In the genomic region with DNA sequence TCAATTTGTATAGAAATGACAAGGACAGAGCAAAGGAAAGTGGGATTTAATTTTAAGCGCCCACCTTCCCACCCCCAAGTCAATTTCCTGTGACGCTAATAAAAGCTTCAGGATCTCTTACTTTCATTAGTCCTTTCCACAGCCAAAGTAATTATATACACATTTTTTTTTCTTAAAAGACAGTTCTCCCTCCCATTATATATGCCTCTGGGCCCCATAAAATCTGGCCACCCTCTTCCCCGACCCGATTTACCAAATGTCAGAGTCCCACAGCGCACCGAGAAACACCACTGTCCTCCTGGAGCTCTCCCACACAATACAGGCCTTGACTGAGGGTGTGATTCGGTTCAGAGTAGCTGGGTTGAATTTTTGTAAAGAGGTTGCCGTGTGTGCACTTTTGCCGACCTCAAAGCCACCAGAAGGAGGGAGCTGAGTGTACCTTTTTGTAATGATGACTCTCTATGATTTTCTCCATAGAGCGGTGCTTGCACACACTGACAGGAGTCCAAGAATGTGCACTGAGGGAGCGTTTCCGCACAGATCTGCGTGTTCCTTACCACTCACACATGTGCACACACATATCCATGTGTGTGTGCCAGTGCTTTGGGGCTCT, we compare ENCODE assay signal across 29 cellular contexts. TPM values are rescaled to one million over a fixed set of nuclear protein-coding genes. Genes with fewer than 3 reads are reported as not detected.
DNase-seq lines count a peak whose midpoint lies in the region; ATAC-seq and TF ChIP-seq lines count a peak whose summit lies in the region.
"Had no signal": no experiment of that assay in that cellular context is flagged by ENCODE, and none has a peak within 500 bp of the region (broad histone marks: within the 10 kb centered on the region; RNA-seq: fewer than 3 reads in every experiment).

No MANE protein-coding gene starts in this region.

- no peak overlapping the region for H3K4me3 Mint-ChIP-seq in activated CD8-positive, alpha-beta memory T cell treated with anti-CD3 and anti-CD28 coated beads, Interleukin-2, amount 10 ng/mL, durations not matched to agents 7 days and 5 days
- peak overlapping the region in 1 of 7 donors; percentile 19 for H3K4me3 Mint-ChIP-seq in CD8-positive, alpha-beta memory T cell
- H3K4me3 Mint-ChIP-seq in naive thymus-derived CD4-positive, alpha-beta T cell: peak overlapping the region in 1 of 10 donors; percentile 21

- intact Hi-C loops in naive thymus-derived CD4-positive, alpha-beta T cell (cut with micrococcal nuclease): no loop called here

- H3K36me3 ChIP-seq in CD8-positive, alpha-beta memory T cell (ENCODE audit: insufficient read depth, low read length): no peaks in the 10 kb centered on the region
- no peaks in the 10 kb centered on the region for H3K36me3 ChIP-seq in naive thymus-derived CD4-positive, alpha-beta T cell (ENCODE audit: control insufficient read depth in 2 of 3, insufficient read depth in 3 of 3, low read length in 3 of 3)
- H3K36me3 ChIP-seq: cardiac muscle cell, HAP-1, transverse colon had no signal

- POLR2A ChIA-PET in CD8-positive, alpha-beta memory T cell (lab: Charles Lee): interaction anchor here (0.8 kb wide), 1 partner anchor 29 kb away, joined by 3 read pairs; no protein-coding TSS in a partner anchor
- POLR2A ChIA-PET in naive thymus-derived CD4-positive, alpha-beta T cell (lab: Charles Lee): interaction anchor here (0.5 to 2.1 kb wide), 5 partner anchors 12 to 63 kb away, joined by 3 to 9 read pairs (median 5); partner anchors contain the start of gene IL10

- H3K27ac ChIP-seq in CD8-positive, alpha-beta memory T cell (ENCODE audit: low read depth, low read length): no peak overlapping the region
- H3K27ac ChIP-seq in VCaP: no peak overlapping the region
- H3K27ac ChIP-seq in naive thymus-derived CD4-positive, alpha-beta T cell (ENCODE audit: low read depth, low read length): no peak overlapping the region
- H3K27ac ChIP-seq: cardiac muscle cell, RWPE1, SK-N-MC, transverse colon had no signal

- no peak for ATAC-seq in activated CD8-positive, alpha-beta memory T cell treated with anti-CD3 and anti-CD28 coated beads, Interleukin-2, amount 10 ng/mL, durations not matched to agents 7 days and 5 days
- ATAC-seq in naive thymus-derived CD4-positive, alpha-beta T cell: no peak
- ATAC-seq in GM18511 (IDR thresholded peaks at IDR 0.05; ENCODE audit: unreplicated experiment): no peak
- no peak for ATAC-seq in omental fat pad (ENCODE audit: low FRiP score)

- no peaks in the 10 kb centered on the region for H3K9me3 Mint-ChIP-seq in activated CD8-positive, alpha-beta memory T cell treated with anti-CD3 and anti-CD28 coated beads, Interleukin-2, amount 10 ng/mL, durations not matched to agents 7 days and 5 days (ENCODE audit: low read depth)
- H3K9me3 Mint-ChIP-seq in CD8-positive, alpha-beta memory T cell: no peaks in the 10 kb centered on the region
- peaks cover 0 to 2% (median 0%) of the 10 kb centered on the region in 11 donors for H3K9me3 Mint-ChIP-seq in naive thymus-derived CD4-positive, alpha-beta T cell

- CTCF ChIA-PET in activated CD8-positive, alpha-beta memory T cell treated with anti-CD3 and anti-CD28 coated beads, Interleukin-2, amount 10 ng/mL, durations not matched to agents 7 days and 5 days (lab: Charles Lee): interaction anchor here (1.1 to 15.8 kb wide), 13 partner anchors 11 to 184 kb away, joined by 3 to 488 read pairs (median 5); partner anchors contain the start of genes IL10 and IL19
- CTCF ChIA-PET in CD8-positive, alpha-beta memory T cell (lab: Charles Lee): interaction anchor here (1.0 to 3.8 kb wide), 14 partner anchors 11 to 113 kb away, joined by 3 to 20 read pairs (median 5); partner anchors contain the start of genes IL10 and IL19
- CTCF ChIA-PET in naive thymus-derived CD4-positive, alpha-beta T cell (lab: Charles Lee): interaction anchor here (0.7 to 2.2 kb wide), 6 partner anchors 9 to 63 kb away, joined by 3 to 10 read pairs (median 6); no protein-coding TSS in a partner anchor

- 0 out of 2 replicates have a peak, but pooled peaks have one; percentile 6 for TF ChIP-seq CTCF in VCaP (conservative IDR thresholded peaks at IDR 0.05)
- TF ChIP-seq CTCF in omental fat pad (IDR thresholded peaks at IDR 0.05): no peak

- no peaks in the 10 kb centered on the region for H3K9me3 ChIP-seq in CD8-positive, alpha-beta memory T cell (ENCODE audit: low read length)
- no peaks in the 10 kb centered on the region for H3K9me3 ChIP-seq in naive thymus-derived CD4-positive, alpha-beta T cell (ENCODE audit: control insufficient read depth in 2 of 3, low read length in 3 of 3)
- H3K9me3 ChIP-seq: HAP-1, transverse colon had no signal

- H3K4me3 ChIP-seq in CD8-positive, alpha-beta memory T cell (ENCODE audit: low read length): no peak overlapping the region
- H3K4me3 ChIP-seq in naive thymus-derived CD4-positive, alpha-beta T cell (ENCODE audit: low read length): no peak overlapping the region
- H3K4me3 ChIP-seq: cardiac muscle cell, HAP-1, SK-N-MC, smooth muscle cell, transverse colon had no signal

- H3K36me3 Mint-ChIP-seq in activated CD8-positive, alpha-beta memory T cell treated with anti-CD3 and anti-CD28 coated beads, Interleukin-2, amount 10 ng/mL, durations not matched to agents 7 days and 5 days: peaks cover 2% of the 10 kb centered on the region
- no peaks in the 10 kb centered on the region for H3K36me3 Mint-ChIP-seq in CD8-positive, alpha-beta memory T cell
- peaks cover 0 to 5% (median 0%) of the 10 kb centered on the region in 5 donors for H3K36me3 Mint-ChIP-seq in naive thymus-derived CD4-positive, alpha-beta T cell

- H3K4me1 Mint-ChIP-seq in activated CD8-positive, alpha-beta memory T cell treated with anti-CD3 and anti-CD28 coated beads, Interleukin-2, amount 10 ng/mL, durations not matched to agents 7 days and 5 days: peaks cover 67% of the 10 kb centered on the region
- H3K4me1 Mint-ChIP-seq in CD8-positive, alpha-beta memory T cell: peaks cover 44 to 66% (median 61%) of the 10 kb centered on the region in 3 donors
- H3K4me1 Mint-ChIP-seq in naive thymus-derived CD4-positive, alpha-beta T cell: peaks cover 25 to 74% (median 56%) of the 10 kb centered on the region in 7 donors

- H3K4me1 ChIP-seq in CD8-positive, alpha-beta memory T cell (ENCODE audit: insufficient read depth, low read length): peaks cover 43% of the 10 kb centered on the region
- H3K4me1 ChIP-seq in naive thymus-derived CD4-positive, alpha-beta T cell (ENCODE audit: control insufficient read depth in 2 of 2, insufficient read depth in 2 of 2, low read length in 2 of 2): peaks cover 15 to 24% of the 10 kb centered on the region in 2 donors
- H3K4me1 ChIP-seq: HAP-1, transverse colon had no signal

- DNase-seq in activated CD8-positive, alpha-beta memory T cell treated with anti-CD3 and anti-CD28 coated beads, Interleukin-2, amount 10 ng/mL, durations not matched to agents 7 days and 5 days: peak; percentile 62
- DNase-seq in activated CD8-positive, alpha-beta memory T cell treated with anti-CD3 and anti-CD28 coated beads for 24 hours: no peak
- DNase-seq in CD8-positive, alpha-beta memory T cell: no peak
- DNase-seq in naive thymus-derived CD4-positive, alpha-beta T cell: no peak
- DNase-seq in SKM-1 (lab: John Stamatoyannopoulos, UW; ENCODE audit: unreplicated experiment) (no peak), omental fat pad (ENCODE audit: low spot score) (no peak)
- DNase-seq: activated CD4-positive, CD25-positive, alpha-beta regulatory T cell; IMR-90; NCI-H2107; NCI-H510A; nucleus accumbens; stimulated activated CD4-positive, alpha-beta T cell treated with anti-CD3 and anti-CD28 coated beads, Interleukin-2, amount 100 ng/mL, for 48 hours; stimulated activated naive CD4-positive, alpha-beta T cell treated with Interleukin-2 at 50 U/mL for 16 hours; T-helper 9 cell had no signal

- H3K27ac Mint-ChIP-seq in activated CD8-positive, alpha-beta memory T cell treated with anti-CD3 and anti-CD28 coated beads, Interleukin-2, amount 10 ng/mL, durations not matched to agents 7 days and 5 days: no peak overlapping the region
- peak overlapping the region in 7 of 8 donors; percentile 14 to 92 (median 43) for H3K27ac Mint-ChIP-seq in CD8-positive, alpha-beta memory T cell
- peak overlapping the region in 5 of 9 donors; percentile 8 to 70 (median 63) for H3K27ac Mint-ChIP-seq in naive thymus-derived CD4-positive, alpha-beta T cell

- H3K27me3 ChIP-seq in CD8-positive, alpha-beta memory T cell (ENCODE audit: insufficient read depth, low read length, poor library complexity, severe bottlenecking): no peaks in the 10 kb centered on the region
- no peaks in the 10 kb centered on the region for H3K27me3 ChIP-seq in naive thymus-derived CD4-positive, alpha-beta T cell (ENCODE audit: control insufficient read depth in 2 of 2, insufficient read depth in 2 of 2, low read length in 2 of 2)
- H3K27me3 ChIP-seq: cardiac muscle cell, transverse colon had no signal

- peaks cover 39% of the 10 kb centered on the region for H3K27me3 Mint-ChIP-seq in activated CD8-positive, alpha-beta memory T cell treated with anti-CD3 and anti-CD28 coated beads, Interleukin-2, amount 10 ng/mL, durations not matched to agents 7 days and 5 days
- H3K27me3 Mint-ChIP-seq in CD8-positive, alpha-beta memory T cell: peaks cover 0 to 2% of the 10 kb centered on the region in 2 donors
- peaks cover 0 to 51% (median 0%) of the 10 kb centered on the region in 5 donors for H3K27me3 Mint-ChIP-seq in naive thymus-derived CD4-positive, alpha-beta T cell

RNA-seq across cellular contexts. Expression of gene IL10, which starts 26.2 kb away (rescaled TPM):
- total RNA-seq in activated CD8-positive, alpha-beta memory T cell treated with anti-CD3 and anti-CD28 coated beads, Interleukin-2, amount 10 ng/mL, durations not matched to agents 7 days and 5 days: not detected
- 1 to 10 TPM; 7.6 TPM for total RNA-seq in CD8-positive, alpha-beta memory T cell
- polyA plus RNA-seq in CD8-positive, alpha-beta memory T cell: 0.33 TPM
- 1 to 10 TPM in 2 of 5 experiments, under 1 TPM in 2, not detected in 1; 0.19 to 2.7 (median 0.69) TPM for total RNA-seq in naive thymus-derived CD4-positive, alpha-beta T cell
- not detected for polyA plus RNA-seq in naive thymus-derived CD4-positive, alpha-beta T cell
- 10 to 100 TPM; 10.9 to 34.4 (median 28.7) TPM for total RNA-seq in omental fat pad
- total RNA-seq: A673, cardiac muscle cell, dermis blood vessel endothelial cell, glomerular endothelial cell, IMR-90, MCF 10A, myocyte, renal cortical epithelial cell had no signal
- polyA plus RNA-seq: BJ, cardiac muscle cell, IMR-90 had no signal

RNA-seq across cellular contexts. Expression of gene IL19, which starts 27.9 kb away (rescaled TPM):
- not detected for total RNA-seq in activated CD8-positive, alpha-beta memory T cell treated with anti-CD3 and anti-CD28 coated beads, Interleukin-2, amount 10 ng/mL, durations not matched to agents 7 days and 5 days
- not detected for total RNA-seq in CD8-positive, alpha-beta memory T cell
- polyA plus RNA-seq in CD8-positive, alpha-beta memory T cell: not detected
- not detected for total RNA-seq in naive thymus-derived CD4-positive, alpha-beta T cell
- not detected for polyA plus RNA-seq in naive thymus-derived CD4-positive, alpha-beta T cell
- under 1 TPM in 1 of 4 donors, not detected in 3; 0.60 TPM for total RNA-seq in omental fat pad
- total RNA-seq: A673, cardiac muscle cell, dermis blood vessel endothelial cell, glomerular endothelial cell, IMR-90, MCF 10A, myocyte, renal cortical epithelial cell, smooth muscle cell, transverse colon had no signal
- polyA plus RNA-seq: BJ, cardiac muscle cell, IMR-90 had no signal
